26 cellular contexts compared by ENCODE assay signal in the genomic region with DNA sequence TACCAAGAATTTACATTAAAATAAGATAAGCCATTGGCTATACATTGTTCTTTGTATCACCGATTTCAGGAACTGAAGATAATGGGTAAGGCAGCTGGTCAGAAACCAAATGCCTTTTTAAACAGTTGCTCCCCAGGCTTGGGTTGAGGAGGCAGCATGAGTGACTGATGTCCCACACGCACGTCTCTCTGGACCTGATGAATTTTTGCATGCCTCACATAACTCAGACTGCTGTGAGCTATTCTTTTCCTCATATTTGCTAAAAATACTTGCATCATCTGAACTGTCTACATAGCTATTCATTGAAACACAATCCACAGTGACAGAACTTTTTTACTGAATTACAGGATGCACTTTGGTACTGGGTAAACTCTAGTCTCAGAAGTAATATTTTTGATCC.
DNase-seq lines count a peak whose midpoint lies in the region; ATAC-seq, FAIRE-seq and TF ChIP-seq lines count a peak whose summit lies in the region.
"Had no signal": no experiment of that assay in that cellular context is flagged by ENCODE, and none has a peak within 500 bp of the region (broad histone marks: within the 10 kb centered on the region; RNA-seq: fewer than 3 reads in every experiment).

No MANE protein-coding gene starts in this region.

- H3K27me3 Mint-ChIP-seq in HFFc6 (ENCODE audit: insufficient read depth) (no peaks in the 10 kb centered on the region), chondrocyte (ENCODE audit: low read depth) (no peaks in the 10 kb centered on the region)
- H3K27me3 Mint-ChIP-seq: activated naive CD8-positive, alpha-beta T cell treated with anti-CD3 and anti-CD28 coated beads, Interleukin-2, amount 50 U/mL, for 24 hours; activated T-cell treated with anti-CD3 and anti-CD28 coated beads, Interleukin-2, amount 50 U/mL, for 24 hours; dendritic cell treated with granulocyte-macrophage colony-stimulating factor and Interleukin-4, amounts not matched to agents 40 ng/mL and 50 ng/mL, for 4 days; memory B cell had no signal

- TF ChIP-seq CTCF in HFFc6 (IDR thresholded peaks at IDR 0.05) (no peak), chondrocyte (IDR thresholded peaks at IDR 0.05) (no peak)

- H3K9me3 Mint-ChIP-seq in HFFc6 (no peaks in the 10 kb centered on the region), chondrocyte (ENCODE audit: low read depth) (no peaks in the 10 kb centered on the region)
- H3K9me3 Mint-ChIP-seq: activated naive CD8-positive, alpha-beta T cell treated with anti-CD3 and anti-CD28 coated beads, Interleukin-2, amount 50 U/mL, for 24 hours; activated T-cell treated with anti-CD3 and anti-CD28 coated beads, Interleukin-2, amount 50 U/mL, for 24 hours; dendritic cell treated with granulocyte-macrophage colony-stimulating factor and Interleukin-4, amounts not matched to agents 40 ng/mL and 50 ng/mL, for 4 days; memory B cell; T-helper 1 cell treated with Interleukin-12 subunit alpha and Interleukin-12 subunit beta and Interleukin-4 antibody, amounts not matched to agents 30 μg/mL and 1 μg/mL, for 36 hours had no signal

- H3K4me1 Mint-ChIP-seq in HFFc6 (ENCODE audit: low read depth) = peaks cover 27% of the 10 kb centered on the region
- peaks cover 33% of the 10 kb centered on the region for H3K4me1 Mint-ChIP-seq in chondrocyte (ENCODE audit: low read depth)
- H3K4me1 Mint-ChIP-seq: activated naive CD8-positive, alpha-beta T cell treated with anti-CD3 and anti-CD28 coated beads, Interleukin-2, amount 50 U/mL, for 24 hours; memory B cell had no signal

- H3K4me3 Mint-ChIP-seq in HFFc6 (no peak overlapping the region), chondrocyte (ENCODE audit: unreplicated experiment) (no peak overlapping the region)
- H3K4me3 Mint-ChIP-seq: activated naive CD8-positive, alpha-beta T cell treated with anti-CD3 and anti-CD28 coated beads, Interleukin-2, amount 50 U/mL, for 24 hours; activated T-cell treated with anti-CD3 and anti-CD28 coated beads, Interleukin-2, amount 50 U/mL, for 24 hours; dendritic cell treated with granulocyte-macrophage colony-stimulating factor and Interleukin-4, amounts not matched to agents 40 ng/mL and 50 ng/mL, for 4 days; memory B cell; T-helper 1 cell treated with Interleukin-12 subunit alpha and Interleukin-12 subunit beta and Interleukin-4 antibody, amounts not matched to agents 30 μg/mL and 1 μg/mL, for 36 hours had no signal

- DNase-seq in AG08395 (ENCODE audit: low spot score) (peak; percentile 22), HFFc6 (peak; percentile 44), chondrocyte (ENCODE audit: low spot score) (no peak), myocyte (ENCODE audit: low read depth) (peak; percentile 73), HTR-8/SVneo (ENCODE audit: insufficient read length, low spot score) (no peak), GM19238 (ENCODE audit: insufficient read length, low spot score) (no peak)
- DNase-seq: activated CD4-positive, alpha-beta T cell treated with anti-CD3 and anti-CD28 coated beads for 4 hours; activated CD8-positive, alpha-beta memory T cell treated with anti-CD3 and anti-CD28 coated beads for 24 hours; activated gamma-delta T cell treated with Interleukin-2 at 50 U/mL for 16 hours; activated naive CD8-positive, alpha-beta T cell treated with anti-CD3 and anti-CD28 coated beads, Interleukin-2, amount 50 U/mL, for 24 hours; activated T-cell treated with anti-CD3 and anti-CD28 coated beads, Interleukin-2, amount 50 U/mL, for 24 hours; Caco-2; DND-41; Karpas-422; left cardiac atrium; NCI-H1694; NCI-H524; psoas muscle; stimulated activated CD4-positive, alpha-beta T cell treated with anti-CD3 and anti-CD28 coated beads, Interleukin-1b, Interleukin-23, amount 100 ng/mL, for 48 hours; transverse colon had no signal

- ATAC-seq in GM19395 (IDR thresholded peaks at IDR 0.05; ENCODE audit: unreplicated experiment) (no peak), GM19467 (IDR thresholded peaks at IDR 0.05; ENCODE audit: unreplicated experiment) (no peak)
- ATAC-seq: activated naive CD8-positive, alpha-beta T cell treated with anti-CD3 and anti-CD28 coated beads, Interleukin-2, amount 50 U/mL, for 24 hours; psoas muscle had no signal

- H3K27ac Mint-ChIP-seq in HFFc6 (peak overlapping the region; percentile 25; the same call in 1 of the 2 replicates), chondrocyte (ENCODE audit: unreplicated experiment) (peak overlapping the region; percentile 69)
- H3K27ac Mint-ChIP-seq: activated naive CD8-positive, alpha-beta T cell treated with anti-CD3 and anti-CD28 coated beads, Interleukin-2, amount 50 U/mL, for 24 hours; activated T-cell treated with anti-CD3 and anti-CD28 coated beads, Interleukin-2, amount 50 U/mL, for 24 hours; dendritic cell treated with granulocyte-macrophage colony-stimulating factor and Interleukin-4, amounts not matched to agents 40 ng/mL and 50 ng/mL, for 4 days; memory B cell; T-helper 1 cell treated with Interleukin-12 subunit alpha and Interleukin-12 subunit beta and Interleukin-4 antibody, amounts not matched to agents 30 μg/mL and 1 μg/mL, for 36 hours had no signal

- H3K36me3 Mint-ChIP-seq in HFFc6 (ENCODE audit: low read depth) = peaks cover 5% of the 10 kb centered on the region; the same call in 1 of the 2 replicates
- H3K36me3 Mint-ChIP-seq in chondrocyte (ENCODE audit: low read depth) = no peaks in the 10 kb centered on the region
- H3K36me3 Mint-ChIP-seq: memory B cell had no signal

- FAIRE-seq in HTR-8/SVneo (lab: Jason Lieb, UNC) = no peak
- FAIRE-seq: A204.1 had no signal

Comparison
In these comparisons a context has a peak if more than half of its experiments do, and no peak if none do; other contexts are left out.
1. DNase-seq: peak in AG08395 (single experiment), HFFc6 (single experiment) and myocyte (single experiment); none in chondrocyte (single experiment), HTR-8/SVneo (single experiment) and GM19238 (single experiment).